8 cellular contexts compared by ENCODE assay signal in the genomic region with DNA sequence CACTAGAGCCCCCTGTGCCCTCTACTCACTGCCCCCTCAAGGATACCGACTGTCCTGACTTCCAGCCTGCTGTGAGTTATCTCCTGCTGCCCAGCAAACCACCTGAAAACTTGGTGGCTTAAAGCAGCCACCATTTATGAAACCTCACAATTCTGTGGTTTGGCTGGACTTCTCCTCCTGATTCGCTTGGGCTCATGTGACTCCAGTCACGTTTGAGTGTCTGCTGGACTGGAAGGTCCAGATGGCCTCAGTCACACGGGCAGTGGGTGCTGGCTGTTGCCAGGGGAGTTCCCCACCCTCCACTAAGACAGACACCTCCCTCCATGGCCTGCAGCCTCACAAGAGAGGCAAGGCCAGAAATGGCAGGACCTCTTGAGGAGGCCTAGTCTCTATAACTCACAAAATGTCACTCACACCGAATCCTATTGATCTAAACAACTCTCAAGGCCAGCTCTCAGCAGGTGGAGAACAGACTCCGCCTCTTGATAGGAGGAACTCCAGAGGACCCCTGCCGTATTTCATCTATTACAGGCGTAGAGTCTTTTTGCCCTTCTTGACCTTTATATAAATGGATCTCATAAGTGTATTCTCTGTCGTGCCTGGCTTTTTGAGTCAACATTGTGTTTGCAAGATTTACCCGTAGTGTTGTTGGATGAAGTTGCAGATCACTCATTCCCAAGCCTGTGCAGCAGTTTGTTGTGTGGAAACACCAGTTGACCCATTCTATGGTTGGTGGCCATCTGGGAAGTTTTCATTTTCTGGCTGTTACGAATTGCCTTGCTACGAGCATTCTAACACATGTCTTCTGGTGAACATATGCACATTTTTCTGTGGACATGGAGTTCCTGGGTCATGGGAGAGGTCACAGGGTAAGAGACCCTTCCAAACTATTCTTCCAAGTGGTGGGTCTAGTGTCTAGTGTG. TPM values are rescaled to one million over a fixed set of nuclear protein-coding genes. Genes with fewer than 3 reads are reported as not detected.
DNase-seq lines count a peak whose midpoint lies in the region; ATAC-seq lines count a peak whose summit lies in the region.

No MANE protein-coding gene starts in this region.

- H3K4me1 Mint-ChIP-seq in activated naive CD8-positive, alpha-beta T cell treated with anti-CD3 and anti-CD28 coated beads, Interleukin-2, amount 50 U/mL, for 24 hours = peaks cover 40% of the 10 kb centered on the region
- H3K4me1 Mint-ChIP-seq in activated naive CD8-positive, alpha-beta T cell treated with anti-CD3 and anti-CD28 coated beads for 36 hours = peaks cover 28% of the 10 kb centered on the region
- H3K4me1 Mint-ChIP-seq in stimulated activated effector memory CD8-positive, alpha-beta T cell treated with anti-CD3 and anti-CD28 coated beads, Interleukin-12 subunit alpha, Interleukin-12 subunit beta, amount 100 ng/mL, for 72 hours = peaks cover 55% of the 10 kb centered on the region

- H3K4me3 Mint-ChIP-seq in activated naive CD8-positive, alpha-beta T cell treated with anti-CD3 and anti-CD28 coated beads, Interleukin-2, amount 50 U/mL, for 24 hours = no peak overlapping the region
- H3K4me3 Mint-ChIP-seq in activated naive CD8-positive, alpha-beta T cell treated with anti-CD3 and anti-CD28 coated beads for 36 hours = no peak overlapping the region
- peak overlapping the region; percentile 44 for H3K4me3 Mint-ChIP-seq in stimulated activated effector memory CD8-positive, alpha-beta T cell treated with anti-CD3 and anti-CD28 coated beads, Interleukin-12 subunit alpha, Interleukin-12 subunit beta, amount 100 ng/mL, for 72 hours

- H3K36me3 Mint-ChIP-seq in activated naive CD8-positive, alpha-beta T cell treated with anti-CD3 and anti-CD28 coated beads, Interleukin-2, amount 50 U/mL, for 24 hours (ENCODE audit: low read depth) = no peaks in the 10 kb centered on the region
- H3K36me3 Mint-ChIP-seq in activated naive CD8-positive, alpha-beta T cell treated with anti-CD3 and anti-CD28 coated beads for 36 hours = no peaks in the 10 kb centered on the region
- peaks cover 13% of the 10 kb centered on the region for H3K36me3 Mint-ChIP-seq in stimulated activated effector memory CD8-positive, alpha-beta T cell treated with anti-CD3 and anti-CD28 coated beads, Interleukin-12 subunit alpha, Interleukin-12 subunit beta, amount 100 ng/mL, for 72 hours

- H3K27me3 Mint-ChIP-seq in activated naive CD8-positive, alpha-beta T cell treated with anti-CD3 and anti-CD28 coated beads, Interleukin-2, amount 50 U/mL, for 24 hours = no peaks in the 10 kb centered on the region
- no peaks in the 10 kb centered on the region for H3K27me3 Mint-ChIP-seq in activated naive CD8-positive, alpha-beta T cell treated with anti-CD3 and anti-CD28 coated beads for 36 hours

- peak overlapping the region; percentile 33 for H3K27ac Mint-ChIP-seq in activated naive CD8-positive, alpha-beta T cell treated with anti-CD3 and anti-CD28 coated beads, Interleukin-2, amount 50 U/mL, for 24 hours
- no peak overlapping the region for H3K27ac Mint-ChIP-seq in activated naive CD8-positive, alpha-beta T cell treated with anti-CD3 and anti-CD28 coated beads for 36 hours
- peak overlapping the region; percentile 80 for H3K27ac Mint-ChIP-seq in stimulated activated effector memory CD8-positive, alpha-beta T cell treated with anti-CD3 and anti-CD28 coated beads, Interleukin-12 subunit alpha, Interleukin-12 subunit beta, amount 100 ng/mL, for 72 hours

- ATAC-seq in activated naive CD8-positive, alpha-beta T cell treated with anti-CD3 and anti-CD28 coated beads, Interleukin-2, amount 50 U/mL, for 24 hours = no peak
- peak; percentile 86 for ATAC-seq in HG03095 (IDR thresholded peaks at IDR 0.05; ENCODE audit: unreplicated experiment)
- peak; percentile 38 for ATAC-seq in esophagus mucosa
- peak; percentile 8 for ATAC-seq in stimulated activated effector memory CD8-positive, alpha-beta T cell treated with anti-CD3 and anti-CD28 coated beads, Interleukin-12 subunit alpha, Interleukin-12 subunit beta, amount 100 ng/mL, for 72 hours
- no peak for ATAC-seq in GM19324 (IDR thresholded peaks at IDR 0.05; ENCODE audit: low FRiP score, unreplicated experiment)

- no peaks in the 10 kb centered on the region for H3K9me3 Mint-ChIP-seq in activated naive CD8-positive, alpha-beta T cell treated with anti-CD3 and anti-CD28 coated beads, Interleukin-2, amount 50 U/mL, for 24 hours
- H3K9me3 Mint-ChIP-seq in activated naive CD8-positive, alpha-beta T cell treated with anti-CD3 and anti-CD28 coated beads for 36 hours = no peaks in the 10 kb centered on the region
- H3K9me3 Mint-ChIP-seq in stimulated activated effector memory CD8-positive, alpha-beta T cell treated with anti-CD3 and anti-CD28 coated beads, Interleukin-12 subunit alpha, Interleukin-12 subunit beta, amount 100 ng/mL, for 72 hours = no peaks in the 10 kb centered on the region

- no peak for DNase-seq in activated naive CD8-positive, alpha-beta T cell treated with anti-CD3 and anti-CD28 coated beads, Interleukin-2, amount 50 U/mL, for 24 hours
- DNase-seq in activated naive CD8-positive, alpha-beta T cell treated with anti-CD3 and anti-CD28 coated beads for 36 hours = no peak
- no peak for DNase-seq in stimulated activated effector memory CD8-positive, alpha-beta T cell treated with anti-CD3 and anti-CD28 coated beads, Interleukin-12 subunit alpha, Interleukin-12 subunit beta, amount 100 ng/mL, for 72 hours (ENCODE audit: low spot score in 2 of 2)
- no peak for DNase-seq in NCI-H446 treated with DMSO at 0.1 percent for 48 hours (lab: John Stamatoyannopoulos, UW)
- DNase-seq in activated CD4-positive, CD25-positive, alpha-beta regulatory T cell treated with anti-CD3 and anti-CD28 coated beads, Interleukin-2, amount 50 U/mL, for 72 hours = no peak

RNA-seq across cellular contexts. Expression of a gene that starts 48.3 kb away (rescaled TPM):
- 10 to 100 TPM; 27.3 to 28.2 TPM for total RNA-seq in activated naive CD8-positive, alpha-beta T cell treated with anti-CD3 and anti-CD28 coated beads for 36 hours
- total RNA-seq in esophagus mucosa = 43.8 TPM

Comparison
In these comparisons a context has a peak if more than half of its experiments do, and no peak if none do; other contexts are left out.
1. ATAC-seq: peak in HG03095 (single experiment), esophagus mucosa (single experiment) and stimulated activated effector memory CD8-positive, alpha-beta T cell treated with anti-CD3 and anti-CD28 coated beads, Interleukin-12 subunit alpha, Interleukin-12 subunit beta, amount 100 ng/mL, for 72 hours (single experiment); none in activated naive CD8-positive, alpha-beta T cell treated with anti-CD3 and anti-CD28 coated beads, Interleukin-2, amount 50 U/mL, for 24 hours (single experiment) and GM19324 (single experiment).